Comparison of ENCODE assay signal across 8 cellular contexts in genomic region chr2:230225486-230225885, GRCh38. TPM values are rescaled to one million over a fixed set of nuclear protein-coding genes. Genes with fewer than 3 reads are reported as not detected.
DNase-seq lines count a peak whose midpoint lies in the region; ATAC-seq and TF ChIP-seq lines count a peak whose summit lies in the region.

Gene SP140 (plus strand): TSS chr2:230225736. CDS start chr2:230225845, 109 bp downstream.

- H3K27me3 Mint-ChIP-seq in activated CD8-positive, alpha-beta T cell treated with anti-CD3 and anti-CD28 coated beads for 36 hours, result no peaks in the 10 kb centered on the region

- H3K9me3 Mint-ChIP-seq in activated CD8-positive, alpha-beta T cell treated with anti-CD3 and anti-CD28 coated beads for 36 hours, result peaks cover 7% of the 10 kb centered on the region

- H3K4me1 ChIP-seq in heart right ventricle, result peaks cover 0 to 50% (median 4%) of the 10 kb centered on the region in 9 donors

- CTCF ChIA-PET in activated CD8-positive, alpha-beta T cell treated with anti-CD3 and anti-CD28 coated beads for 36 hours (lab: Charles Lee), result interaction anchor here (1.4 kb wide), 1 partner anchor 385 kb away, joined by 4 read pairs; no protein-coding TSS in a partner anchor

- H3K4me3 Mint-ChIP-seq in activated CD8-positive, alpha-beta T cell treated with anti-CD3 and anti-CD28 coated beads for 36 hours, result peak within 1 kb of the TSS; percentile 84

- TF ChIP-seq CTCF in activated CD8-positive, alpha-beta T cell treated with anti-CD3 and anti-CD28 coated beads for 36 hours (IDR thresholded peaks at IDR 0.05), result no peak
- no peak for TF ChIP-seq CTCF in heart right ventricle (IDR thresholded peaks at IDR 0.05)

- peaks cover 0 to 10% (median 6%) of the 10 kb centered on the region in 11 donors for H3K9me3 ChIP-seq in heart right ventricle

- peak; percentile 85 for DNase-seq in activated CD8-positive, alpha-beta T cell treated with anti-CD3 and anti-CD28 coated beads for 36 hours
- DNase-seq in heart right ventricle (peak in 1 of 2 donors; percentile 18), NCI-H1092 (lab: John Stamatoyannopoulos, UW) (no peak), NCI-H226 (no peak), AG20443 (ENCODE audit: low spot score) (no peak)
- DNase-seq in stimulated activated CD8-positive, alpha-beta memory T cell treated with anti-CD3 and anti-CD28 coated beads, Interleukin-15, amount 100 ng/mL, for 1 hour (ENCODE audit: low read depth), result peak; percentile 54

- H3K36me3 ChIP-seq in heart right ventricle, result no peaks in the 10 kb centered on the region

- H3K36me3 Mint-ChIP-seq in activated CD8-positive, alpha-beta T cell treated with anti-CD3 and anti-CD28 coated beads for 36 hours (ENCODE audit: low read depth), result peaks cover 31% of the 10 kb centered on the region

- peak within 1 kb of the TSS in 2 of 10 donors; percentile 9 to 89 for H3K27ac ChIP-seq in heart right ventricle

- POLR2A ChIA-PET in activated CD8-positive, alpha-beta T cell treated with anti-CD3 and anti-CD28 coated beads for 36 hours (lab: Charles Lee), result interaction anchor here (0.6 to 2.1 kb wide), 9 partner anchors 9 to 186 kb away, joined by 3 to 6 read pairs (median 3); partner anchors contain the start of gene SP140L

- ATAC-seq in GM19035 (IDR thresholded peaks at IDR 0.05; ENCODE audit: unreplicated experiment), result peak; percentile 77
- peak; percentile 69 for ATAC-seq in HG03135 (IDR thresholded peaks at IDR 0.05; ENCODE audit: unreplicated experiment)
- peak; percentile 89 for ATAC-seq in activated CD8-positive, alpha-beta T cell treated with anti-CD3 and anti-CD28 coated beads for 36 hours
- peak in 7 of 8 donors; percentile 55 to 84 (median 75) for ATAC-seq in heart right ventricle

- no peaks in the 10 kb centered on the region for H3K27me3 ChIP-seq in heart right ventricle

- peak within 1 kb of the TSS; percentile 98 for H3K27ac Mint-ChIP-seq in activated CD8-positive, alpha-beta T cell treated with anti-CD3 and anti-CD28 coated beads for 36 hours

- H3K4me1 Mint-ChIP-seq in activated CD8-positive, alpha-beta T cell treated with anti-CD3 and anti-CD28 coated beads for 36 hours (ENCODE audit: low read depth), result peaks cover 48% of the 10 kb centered on the region

- 75 to 76% methylated on average over 8 of the region's 8 CpGs for WGBS in heart right ventricle, 2 donors

- H3K4me3 ChIP-seq in heart right ventricle, result peak within 1 kb of the TSS in 1 of 10 donors; percentile 50

- intact Hi-C loops in activated CD8-positive, alpha-beta T cell treated with anti-CD3 and anti-CD28 coated beads for 36 hours (cut with micrococcal nuclease), result loop anchor here (10.0 kb wide), 1 partner anchor 219 kb away; no protein-coding TSS in a partner anchor
- intact Hi-C loops in heart right ventricle (cut with DNase I), result loop anchor here in 1 of 10 donors (10.0 kb wide), 1 partner anchor 189 kb away; the partner anchor contains the start of gene SP100

RNA-seq across cellular contexts. Expression of gene SP140, which starts in this region (rescaled TPM):
- 10 to 100 TPM; 78.1 to 78.3 TPM for total RNA-seq in activated CD8-positive, alpha-beta T cell treated with anti-CD3 and anti-CD28 coated beads for 36 hours
- 1 to 10 TPM in 3 of 10 donors, under 1 TPM in 5, not detected in 2; 0.09 to 3.3 (median 0.66) TPM for total RNA-seq in heart right ventricle
- under 1 TPM; 0.17 to 0.51 TPM for polyA plus RNA-seq in heart right ventricle

Comparison
In these comparisons a context has a peak if more than half of its experiments do, and no peak if none do; other contexts are left out.
1. RNA of gene SP140 (total RNA-seq): 78.1 to 78.3 TPM in activated CD8-positive, alpha-beta T cell treated with anti-CD3 and anti-CD28 coated beads for 36 hours; 0.09 to 3.3 TPM in heart right ventricle; every median in the first group is over 10 times any median in the second.
2. DNase-seq: peak in activated CD8-positive, alpha-beta T cell treated with anti-CD3 and anti-CD28 coated beads for 36 hours (single experiment) and stimulated activated CD8-positive, alpha-beta memory T cell treated with anti-CD3 and anti-CD28 coated beads, Interleukin-15, amount 100 ng/mL, for 1 hour (single experiment); none in NCI-H1092 (single experiment), NCI-H226 (single experiment) and AG20443 (single experiment).
3. Peak in every context shown above with its lines, with median percentiles within 50 percentile points of each other: ATAC-seq.